ENCODE assay signal across 8 cellular contexts in the genomic region with DNA sequence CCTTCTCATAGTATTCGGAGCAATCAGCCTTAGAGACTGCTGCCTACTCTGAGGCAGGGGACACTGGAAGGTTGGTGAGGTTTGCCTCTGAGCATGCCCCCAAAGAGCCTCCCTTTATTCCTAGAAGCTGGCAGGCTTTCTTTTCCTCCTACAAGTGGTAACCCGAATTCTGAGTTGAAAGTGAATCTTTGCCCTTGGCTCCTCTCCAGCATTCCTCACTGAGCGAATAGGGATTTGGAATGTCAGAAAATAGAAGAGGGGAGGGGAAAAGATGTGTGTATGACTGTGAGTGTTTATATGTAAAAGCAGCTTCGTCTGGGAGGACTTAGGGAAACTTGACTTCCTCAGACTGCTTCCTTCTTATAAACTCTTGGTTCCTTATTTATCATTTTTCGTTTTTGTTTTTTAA.
DNase-seq lines count a peak whose midpoint lies in the region; ATAC-seq and TF ChIP-seq lines count a peak whose summit lies in the region.
"Not testable (repeated sequence)": the region's sequence is repeated elsewhere in the genome, so short reads cannot be mapped to it uniquely, and the experiment has no call there.

No MANE protein-coding gene starts in this region.

- intact Hi-C loops in heart left ventricle (cut with DNase I); upper lobe of right lung (cut with DNase I): not testable (repeated sequence)

- peak; percentile 13 for DNase-seq in DMS 273 (lab: John Stamatoyannopoulos, UW; ENCODE audit: unreplicated experiment)
- DNase-seq in M059J (ENCODE audit: low read depth) = peak; percentile 84
- not testable (repeated sequence) for DNase-seq in WTC11 (ENCODE audit: low spot score); upper lobe of right lung
- peak in 4 of 5 donors; percentile 36 to 54 (median 42) for DNase-seq in heart left ventricle
- DNase-seq in lung (ENCODE audit: low spot score) = peak; percentile 30

- not testable (repeated sequence) for H3K27me3 ChIP-seq in duodenal mucosa (ENCODE audit: control insufficient read depth in 1 of 2, insufficient read depth in 2 of 2, low read length in 2 of 2); heart left ventricle; lung (ENCODE audit: control insufficient read depth, insufficient read depth); rectal smooth muscle tissue (ENCODE audit: control insufficient read depth, insufficient read depth, low read length); upper lobe of right lung

- peaks cover 31% of the 10 kb centered on the region for H3K4me1 Mint-ChIP-seq in WTC11

- not testable (repeated sequence) for TF ChIP-seq CTCF in WTC11 (IDR thresholded peaks at IDR 0.05); heart left ventricle (IDR thresholded peaks at IDR 0.05); lung (IDR thresholded peaks at IDR 0.05; ENCODE audit: control extremely low read depth, extremely low read depth); upper lobe of right lung (IDR thresholded peaks at IDR 0.05)

- peak overlapping the region in 1 of 2 donors; percentile 54 for H3K9ac ChIP-seq in duodenal mucosa (ENCODE audit: low read depth in 1 of 2, low read length in 2 of 2)
- H3K9ac ChIP-seq in rectal smooth muscle tissue (ENCODE audit: low read length) = peak overlapping the region; percentile 5

- H3K27ac Mint-ChIP-seq in WTC11 = peak overlapping the region; percentile 92

- not testable (repeated sequence) for H3K9me3 ChIP-seq in duodenal mucosa (ENCODE audit: control insufficient read depth in 1 of 2, low read length in 2 of 2); heart left ventricle; lung (ENCODE audit: control insufficient read depth in 2 of 2, insufficient read depth in 1 of 2, low read length in 1 of 2); upper lobe of right lung

- not testable (repeated sequence) for H3K36me3 ChIP-seq in duodenal mucosa (ENCODE audit: control insufficient read depth in 1 of 2, insufficient read depth in 2 of 2, low read length in 2 of 2); heart left ventricle; lung (ENCODE audit: control insufficient read depth in 2 of 2, insufficient read depth in 2 of 2, low read length in 2 of 2); rectal smooth muscle tissue (ENCODE audit: control insufficient read depth, insufficient read depth, low read length); upper lobe of right lung

- H3K36me3 Mint-ChIP-seq in WTC11 = not testable (repeated sequence)

- peak overlapping the region; percentile 63 for H3K27ac ChIP-seq in duodenal mucosa (ENCODE audit: low read depth, low read length)
- peak overlapping the region; percentile 20 to 87 (median 72) for H3K27ac ChIP-seq in heart left ventricle
- peak overlapping the region; percentile 63 to 93 for H3K27ac ChIP-seq in lung (ENCODE audit: low read depth in 1 of 2, low read length in 1 of 2)
- H3K27ac ChIP-seq in rectal smooth muscle tissue (ENCODE audit: low read depth, low read length) = peak overlapping the region; percentile 86
- peak overlapping the region; percentile 63 for H3K27ac ChIP-seq in upper lobe of right lung

- H3K9me3 Mint-ChIP-seq in WTC11 = not testable (repeated sequence)

- POLR2A ChIA-PET in WTC11 (lab: Charles Lee) = not testable (repeated sequence)

- peak; percentile 77 for ATAC-seq in WTC11
- peak; percentile 8 to 58 (median 32) for ATAC-seq in heart left ventricle
- ATAC-seq in lung (ENCODE audit: insufficient read depth, low FRiP score) = not testable (repeated sequence)
- ATAC-seq in upper lobe of right lung = peak; percentile 55

- TF ChIP-seq POLR2A in heart left ventricle (IDR thresholded peaks at IDR 0.05) = peak in 1 of 2 donors; percentile 23

- H3K27me3 Mint-ChIP-seq in WTC11 (ENCODE audit: low read depth) = not testable (repeated sequence)

- not testable (repeated sequence) for H3K4me1 ChIP-seq in duodenal mucosa (ENCODE audit: control insufficient read depth in 1 of 2, insufficient read depth in 2 of 2, low read length in 2 of 2); rectal smooth muscle tissue (ENCODE audit: control insufficient read depth, insufficient read depth, low read length)
- peaks cover 2 to 70% (median 25%) of the 10 kb centered on the region in 12 donors for H3K4me1 ChIP-seq in heart left ventricle
- peaks cover 1 to 12% of the 10 kb centered on the region in 2 donors for H3K4me1 ChIP-seq in lung (ENCODE audit: control insufficient read depth in 2 of 2, insufficient read depth in 2 of 2, low read length in 2 of 2)
- H3K4me1 ChIP-seq in upper lobe of right lung = peaks cover 13% of the 10 kb centered on the region

- H3K4me3 ChIP-seq in duodenal mucosa (ENCODE audit: low read depth in 1 of 2, low read length in 2 of 2) (peak overlapping the region; percentile 44 to 55), heart left ventricle (peak overlapping the region in 11 of 12 donors; percentile 3 to 54 (median 40)), rectal smooth muscle tissue (ENCODE audit: low read length) (peak overlapping the region; percentile 51), upper lobe of right lung (peak overlapping the region; percentile 45)
- not testable (repeated sequence) for H3K4me3 ChIP-seq in lung

- 5 to 17% (median 9%) methylated on average over 5 of the region's 5 CpGs for WGBS in heart left ventricle, 4 donors
- 16 to 24% methylated on average over 5 of the region's 5 CpGs for WGBS in lung, 2 donors

- H3K4me3 Mint-ChIP-seq in WTC11 = not testable (repeated sequence)

- CTCF ChIA-PET in WTC11 (lab: Charles Lee) = not testable (repeated sequence)
